Comparison of ENCODE assay signal across 8 cellular contexts in the genomic region with DNA sequence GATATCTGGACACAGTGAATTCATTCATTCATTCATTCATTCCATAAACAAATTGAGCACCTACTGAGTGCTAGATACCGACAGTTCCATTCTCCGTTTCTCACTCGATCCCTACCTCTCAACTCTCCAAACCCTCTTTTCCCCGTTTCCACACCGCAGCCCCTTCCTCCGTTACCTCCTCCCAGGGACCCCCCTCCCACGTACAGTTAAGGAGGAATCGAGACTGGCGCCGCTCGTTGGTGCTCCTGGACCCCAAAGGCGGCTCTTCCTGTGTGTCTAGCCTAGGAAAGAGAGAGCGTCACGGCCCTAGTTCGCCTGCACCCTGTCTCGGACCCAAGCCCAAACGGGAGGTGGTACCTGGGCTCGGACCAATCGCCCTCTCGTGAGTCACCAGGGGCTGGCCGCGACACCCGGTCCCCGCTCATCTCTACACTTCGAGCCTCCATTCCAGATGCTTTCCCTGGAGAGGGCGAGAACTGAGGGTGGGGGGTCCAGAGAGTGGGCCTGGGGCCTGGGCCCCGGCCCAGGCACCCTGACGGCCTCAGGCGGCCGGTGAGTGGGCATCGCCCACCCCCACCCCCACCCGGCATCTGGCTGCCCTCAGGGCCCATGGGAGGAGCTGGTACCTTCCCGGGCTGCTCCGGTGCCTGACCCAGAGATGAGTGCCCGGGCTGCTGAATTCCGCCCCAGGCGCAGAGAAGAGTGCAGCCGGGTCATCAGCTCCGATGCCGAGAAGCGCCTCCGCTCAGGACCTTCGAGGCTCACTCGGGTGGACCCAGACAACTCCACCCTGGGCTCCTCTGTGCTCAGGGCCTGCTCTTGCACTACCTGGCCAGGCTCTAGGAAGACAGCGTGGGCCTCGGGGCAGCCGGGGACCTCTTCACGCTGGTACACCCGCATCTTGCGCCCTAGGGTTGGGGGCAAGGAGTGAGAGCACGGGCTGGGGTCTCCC. TPM values are rescaled to one million over a fixed set of nuclear protein-coding genes. Genes with fewer than 3 reads are reported as not detected.
DNase-seq lines count a peak whose midpoint lies in the region; ATAC-seq and TF ChIP-seq lines count a peak whose summit lies in the region.

No MANE protein-coding gene starts in this region.

- no TSS peak for BruUV-seq in Calu3 (replicated peaks; lab: Mats Ljungman, UMichigan)

- CTCF ChIA-PET in Calu3 (lab: Charles Lee), result interaction anchor here (0.6 to 1.2 kb wide), 4 partner anchors 10 to 129 kb away, joined by 3 to 6 read pairs (median 4); no protein-coding TSS in a partner anchor

- no peak overlapping the region for H3K27ac ChIP-seq in WERI-Rb-1

- H3K9me3 ChIP-seq in WERI-Rb-1 (ENCODE audit: severe bottlenecking), result no peaks in the 10 kb centered on the region

- H3K4me3 ChIP-seq in WERI-Rb-1 (ENCODE audit: low read depth, low read length), result no peak overlapping the region

- H3K27ac Mint-ChIP-seq in Calu3 (ENCODE audit: unreplicated experiment), result peak overlapping the region; percentile 90
- peak overlapping the region; percentile 86 for H3K27ac Mint-ChIP-seq in endothelial cell (ENCODE audit: unreplicated experiment)
- H3K27ac Mint-ChIP-seq in osteocyte (ENCODE audit: unreplicated experiment), result peak overlapping the region; percentile 87

- H3K4me3 Mint-ChIP-seq in Calu3 (ENCODE audit: low read depth, unreplicated experiment) (peak overlapping the region; percentile 73), endothelial cell (ENCODE audit: unreplicated experiment) (peak overlapping the region; percentile 90), osteocyte (ENCODE audit: unreplicated experiment) (peak overlapping the region; percentile 75)

- peaks cover 33% of the 10 kb centered on the region for H3K4me1 Mint-ChIP-seq in Calu3 (ENCODE audit: low read depth, unreplicated experiment)
- H3K4me1 Mint-ChIP-seq in endothelial cell (ENCODE audit: unreplicated experiment), result peaks cover 8% of the 10 kb centered on the region
- peaks cover 24% of the 10 kb centered on the region for H3K4me1 Mint-ChIP-seq in osteocyte (ENCODE audit: unreplicated experiment)

- DNase-seq in Calu3, result no peak
- DNase-seq in NOMO-1 treated with dmso at 0.1 percent for 144 hours (lab: John Stamatoyannopoulos, UW; ENCODE audit: unreplicated experiment), result peak; percentile 10
- no peak for DNase-seq in endothelial cell (ENCODE audit: low spot score)
- no peak for DNase-seq in osteocyte (ENCODE audit: extremely low spot score, unreplicated experiment)
- DNase-seq in WERI-Rb-1, result no peak
- no peak for DNase-seq in stimulated activated CD4-positive, alpha-beta T cell treated with anti-CD3 and anti-CD28 coated beads, Interleukin-4, amount 100 ng/mL, for 4 hours

- no peaks in the 10 kb centered on the region for H3K27me3 Mint-ChIP-seq in Calu3 (ENCODE audit: unreplicated experiment)
- peaks cover 12% of the 10 kb centered on the region for H3K27me3 Mint-ChIP-seq in endothelial cell (ENCODE audit: unreplicated experiment)
- no peaks in the 10 kb centered on the region for H3K27me3 Mint-ChIP-seq in osteocyte (ENCODE audit: unreplicated experiment)

- no peak for ATAC-seq in GM19035 (IDR thresholded peaks at IDR 0.05; ENCODE audit: unreplicated experiment)
- ATAC-seq in GM18498 (IDR thresholded peaks at IDR 0.05; ENCODE audit: unreplicated experiment), result no peak

- TF ChIP-seq CTCF in Calu3 (IDR thresholded peaks at IDR 0.05; ENCODE audit: unreplicated experiment), result no peak
- TF ChIP-seq CTCF in endothelial cell (IDR thresholded peaks at IDR 0.05; ENCODE audit: unreplicated experiment), result no peak
- no peak for TF ChIP-seq CTCF in osteocyte (IDR thresholded peaks at IDR 0.05)
- TF ChIP-seq CTCF in WERI-Rb-1 (IDR thresholded peaks at IDR 0.05; ENCODE audit: low read depth, low read length), result no peak

- H3K36me3 Mint-ChIP-seq in Calu3 (ENCODE audit: insufficient read depth, unreplicated experiment), result peaks cover 29% of the 10 kb centered on the region
- peaks cover 14% of the 10 kb centered on the region for H3K36me3 Mint-ChIP-seq in endothelial cell (ENCODE audit: low read depth, unreplicated experiment)
- H3K36me3 Mint-ChIP-seq in osteocyte (ENCODE audit: unreplicated experiment), result peaks cover 4% of the 10 kb centered on the region

- H3K27me3 ChIP-seq in WERI-Rb-1 (ENCODE audit: insufficient read depth, low read depth, severe bottlenecking), result no peaks in the 10 kb centered on the region

- no peaks in the 10 kb centered on the region for H3K36me3 ChIP-seq in WERI-Rb-1

- H3K9me3 Mint-ChIP-seq in Calu3 (ENCODE audit: low read depth, unreplicated experiment), result no peaks in the 10 kb centered on the region
- no peaks in the 10 kb centered on the region for H3K9me3 Mint-ChIP-seq in endothelial cell (ENCODE audit: unreplicated experiment)
- H3K9me3 Mint-ChIP-seq in osteocyte (ENCODE audit: unreplicated experiment), result no peaks in the 10 kb centered on the region

- intact Hi-C loops in Calu3 (cut with micrococcal nuclease; ENCODE audit: unreplicated experiment), result loop anchor here (5.0 kb wide), 1 partner anchor 35 kb away; no protein-coding TSS in a partner anchor

RNA-seq across cellular contexts. Expression of a gene that starts 4.9 kb away (rescaled TPM):
- total RNA-seq in Calu3 (2022), result 16.6 and 17.2 TPM in 2 replicates
- 14.0 TPM for total RNA-seq in endothelial cell (ENCODE audit: unreplicated experiment)
- total RNA-seq in osteocyte, result 8.5 and 9.5 TPM in 2 replicates

RNA-seq across cellular contexts. Expression of a gene that starts 29.4 kb away (rescaled TPM):
- total RNA-seq in Calu3 (2022) (4.2 and 7.4 TPM in 2 replicates), endothelial cell (ENCODE audit: unreplicated experiment) (3.6 TPM), osteocyte (10.3 and 11.8 TPM in 2 replicates)

RNA-seq across cellular contexts. Expression of a gene that starts 51.7 kb away (rescaled TPM):
- total RNA-seq in Calu3 (2022) (130 and 161 TPM in 2 replicates), endothelial cell (ENCODE audit: unreplicated experiment) (109 TPM), osteocyte (152 and 155 TPM in 2 replicates)
